ENCODE assay signal across 1 cellular context in genomic region chr17:46764709-46765401, GRCh38.
TF ChIP-seq lines count a peak whose summit lies in the region.

No MANE protein-coding gene starts in this region.

TF ChIP-seq in K562, 482 proteins besides CTCF, POLR2A, EP300 and RAD21 (continued from another document and continues in another):
- TF ChIP-seq, protein P1, sequence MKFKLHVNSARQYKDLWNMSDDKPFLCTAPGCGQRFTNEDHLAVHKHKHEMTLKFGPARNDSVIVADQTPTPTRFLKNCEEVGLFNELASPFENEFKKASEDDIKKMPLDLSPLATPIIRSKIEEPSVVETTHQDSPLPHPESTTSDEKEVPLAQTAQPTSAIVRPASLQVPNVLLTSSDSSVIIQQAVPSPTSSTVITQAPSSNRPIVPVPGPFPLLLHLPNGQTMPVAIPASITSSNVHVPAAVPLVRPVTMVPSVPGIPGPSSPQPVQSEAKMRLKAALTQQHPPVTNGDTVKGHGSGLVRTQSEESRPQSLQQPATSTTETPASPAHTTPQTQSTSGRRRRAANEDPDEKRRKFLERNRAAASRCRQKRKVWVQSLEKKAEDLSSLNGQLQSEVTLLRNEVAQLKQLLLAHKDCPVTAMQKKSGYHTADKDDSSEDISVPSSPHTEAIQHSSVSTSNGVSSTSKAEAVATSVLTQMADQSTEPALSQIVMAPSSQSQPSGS (CRISPR knock-in tag; IDR thresholded peaks at IDR 0.05) = no peak
- TF ChIP-seq KAT7 (CRISPR knock-in tag; IDR thresholded peaks at IDR 0.05; ENCODE audit: borderline replicate concordance) = peak; percentile 78; the same call in 1 of the 2 replicates
- no peak for TF ChIP-seq RBM34 (IDR thresholded peaks at IDR 0.05; ENCODE audit: borderline replicate concordance, insufficient read depth, low read length)
- TF ChIP-seq SUPT5H (IDR thresholded peaks at IDR 0.05) = no peak
- 0 out of 2 replicates have a peak, but pooled peaks have one; percentile 64 for TF ChIP-seq NR1H2 (CRISPR knock-in tag; IDR thresholded peaks at IDR 0.05)
- no peak for TF ChIP-seq SAFB2 (IDR thresholded peaks at IDR 0.05; ENCODE audit: borderline replicate concordance, low read depth, low read length, severe bottlenecking)
- TF ChIP-seq SNIP1 (IDR thresholded peaks at IDR 0.05; ENCODE audit: low read depth) = no peak
- TF ChIP-seq FOXK1 (CRISPR knock-in tag; IDR thresholded peaks at IDR 0.05; ENCODE audit: borderline replicate concordance) = no peak
- no peak for TF ChIP-seq YBX1 (IDR thresholded peaks at IDR 0.05)
- no peak for TF ChIP-seq ZEB2 (IDR thresholded peaks at IDR 0.05)
- TF ChIP-seq BRCA1 (IDR thresholded peaks at IDR 0.05) = no peak
- no peak for TF ChIP-seq BRCA1 (CRISPR knock-in tag; IDR thresholded peaks at IDR 0.05)
- no peak for TF ChIP-seq KLF10 (CRISPR knock-in tag; IDR thresholded peaks at IDR 0.05)
- no peak for TF ChIP-seq CXXC5 (CRISPR knock-in tag; IDR thresholded peaks at IDR 0.05)
- no peak for TF ChIP-seq CBX8 (IDR thresholded peaks at IDR 0.05; ENCODE audit: borderline replicate concordance, extremely low read depth, low read depth, low read length, poor library complexity, severe bottlenecking)
- TF ChIP-seq, protein P2, sequence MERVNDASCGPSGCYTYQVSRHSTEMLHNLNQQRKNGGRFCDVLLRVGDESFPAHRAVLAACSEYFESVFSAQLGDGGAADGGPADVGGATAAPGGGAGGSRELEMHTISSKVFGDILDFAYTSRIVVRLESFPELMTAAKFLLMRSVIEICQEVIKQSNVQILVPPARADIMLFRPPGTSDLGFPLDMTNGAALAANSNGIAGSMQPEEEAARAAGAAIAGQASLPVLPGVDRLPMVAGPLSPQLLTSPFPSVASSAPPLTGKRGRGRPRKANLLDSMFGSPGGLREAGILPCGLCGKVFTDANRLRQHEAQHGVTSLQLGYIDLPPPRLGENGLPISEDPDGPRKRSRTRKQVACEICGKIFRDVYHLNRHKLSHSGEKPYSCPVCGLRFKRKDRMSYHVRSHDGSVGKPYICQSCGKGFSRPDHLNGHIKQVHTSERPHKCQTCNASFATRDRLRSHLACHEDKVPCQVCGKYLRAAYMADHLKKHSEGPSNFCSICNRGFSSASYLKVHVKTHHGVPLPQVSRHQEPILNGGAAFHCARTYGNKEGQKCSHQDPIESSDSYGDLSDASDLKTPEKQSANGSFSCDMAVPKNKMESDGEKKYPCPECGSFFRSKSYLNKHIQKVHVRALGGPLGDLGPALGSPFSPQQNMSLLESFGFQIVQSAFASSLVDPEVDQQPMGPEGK (CRISPR knock-in tag; IDR thresholded peaks at IDR 0.05; ENCODE audit: borderline replicate concordance) = no peak
- TF ChIP-seq POLR2AphosphoS2 (IDR thresholded peaks at IDR 0.05; ENCODE audit: low read length) = no peak
- no peak for TF ChIP-seq MIER1 (IDR thresholded peaks at IDR 0.05; ENCODE audit: low read depth)
- no peak for TF ChIP-seq GABPB2 (CRISPR knock-in tag; conservative IDR thresholded peaks at IDR 0.05)
- TF ChIP-seq HMG20A (CRISPR knock-in tag; conservative IDR thresholded peaks at IDR 0.05) = no peak
- peak; percentile 87 to 88 for TF ChIP-seq KDM1A (IDR thresholded peaks at IDR 0.05)
- no peak for TF ChIP-seq RUNX1 (IDR thresholded peaks at IDR 0.05; ENCODE audit: low read depth)
- TF ChIP-seq MTA1 (IDR thresholded peaks at IDR 0.05; ENCODE audit: borderline replicate concordance) = no peak; the same call in 1 of the 2 replicates
- TF ChIP-seq ZNF24 (IDR thresholded peaks at IDR 0.05) = no peak
- no peak for TF ChIP-seq ATF4 (CRISPR knock-in tag; IDR thresholded peaks at IDR 0.05)
- TF ChIP-seq EZH2 (IDR thresholded peaks at IDR 0.05; ENCODE audit: borderline replicate concordance, low read depth, low read length) = no peak
- TF ChIP-seq MAFK (IDR thresholded peaks at IDR 0.05; ENCODE audit: low read length) = no peak
- TF ChIP-seq ZFP30 (CRISPR knock-in tag; IDR thresholded peaks at IDR 0.05; ENCODE audit: borderline replicate concordance) = no peak
- TF ChIP-seq ZKSCAN3 (CRISPR knock-in tag; IDR thresholded peaks at IDR 0.05) = no peak
- TF ChIP-seq PCBP2 (IDR thresholded peaks at IDR 0.05; ENCODE audit: low read depth, low read length, poor library complexity, severe bottlenecking) = no peak
- no peak for TF ChIP-seq MBD1 (CRISPR knock-in tag; IDR thresholded peaks at IDR 0.05)
- TF ChIP-seq ZNF766 (CRISPR knock-in tag; conservative IDR thresholded peaks at IDR 0.05) = no peak
- peak; percentile 60 for TF ChIP-seq GATA2 (CRISPR knock-in tag; IDR thresholded peaks at IDR 0.05)
- TF ChIP-seq CHD2 (IDR thresholded peaks at IDR 0.05; ENCODE audit: low read depth, low read length) = no peak
- TF ChIP-seq ZNF134 (CRISPR knock-in tag; conservative IDR thresholded peaks at IDR 0.05) = no peak; the same call in 1 of the 2 replicates
- no peak for TF ChIP-seq ZNF23 (CRISPR knock-in tag; IDR thresholded peaks at IDR 0.05)
- TF ChIP-seq ADNP (tag; IDR thresholded peaks at IDR 0.05) = no peak
- TF ChIP-seq ZNF165 (CRISPR knock-in tag; IDR thresholded peaks at IDR 0.05; ENCODE audit: borderline replicate concordance) = no peak
- TF ChIP-seq, protein P3, sequence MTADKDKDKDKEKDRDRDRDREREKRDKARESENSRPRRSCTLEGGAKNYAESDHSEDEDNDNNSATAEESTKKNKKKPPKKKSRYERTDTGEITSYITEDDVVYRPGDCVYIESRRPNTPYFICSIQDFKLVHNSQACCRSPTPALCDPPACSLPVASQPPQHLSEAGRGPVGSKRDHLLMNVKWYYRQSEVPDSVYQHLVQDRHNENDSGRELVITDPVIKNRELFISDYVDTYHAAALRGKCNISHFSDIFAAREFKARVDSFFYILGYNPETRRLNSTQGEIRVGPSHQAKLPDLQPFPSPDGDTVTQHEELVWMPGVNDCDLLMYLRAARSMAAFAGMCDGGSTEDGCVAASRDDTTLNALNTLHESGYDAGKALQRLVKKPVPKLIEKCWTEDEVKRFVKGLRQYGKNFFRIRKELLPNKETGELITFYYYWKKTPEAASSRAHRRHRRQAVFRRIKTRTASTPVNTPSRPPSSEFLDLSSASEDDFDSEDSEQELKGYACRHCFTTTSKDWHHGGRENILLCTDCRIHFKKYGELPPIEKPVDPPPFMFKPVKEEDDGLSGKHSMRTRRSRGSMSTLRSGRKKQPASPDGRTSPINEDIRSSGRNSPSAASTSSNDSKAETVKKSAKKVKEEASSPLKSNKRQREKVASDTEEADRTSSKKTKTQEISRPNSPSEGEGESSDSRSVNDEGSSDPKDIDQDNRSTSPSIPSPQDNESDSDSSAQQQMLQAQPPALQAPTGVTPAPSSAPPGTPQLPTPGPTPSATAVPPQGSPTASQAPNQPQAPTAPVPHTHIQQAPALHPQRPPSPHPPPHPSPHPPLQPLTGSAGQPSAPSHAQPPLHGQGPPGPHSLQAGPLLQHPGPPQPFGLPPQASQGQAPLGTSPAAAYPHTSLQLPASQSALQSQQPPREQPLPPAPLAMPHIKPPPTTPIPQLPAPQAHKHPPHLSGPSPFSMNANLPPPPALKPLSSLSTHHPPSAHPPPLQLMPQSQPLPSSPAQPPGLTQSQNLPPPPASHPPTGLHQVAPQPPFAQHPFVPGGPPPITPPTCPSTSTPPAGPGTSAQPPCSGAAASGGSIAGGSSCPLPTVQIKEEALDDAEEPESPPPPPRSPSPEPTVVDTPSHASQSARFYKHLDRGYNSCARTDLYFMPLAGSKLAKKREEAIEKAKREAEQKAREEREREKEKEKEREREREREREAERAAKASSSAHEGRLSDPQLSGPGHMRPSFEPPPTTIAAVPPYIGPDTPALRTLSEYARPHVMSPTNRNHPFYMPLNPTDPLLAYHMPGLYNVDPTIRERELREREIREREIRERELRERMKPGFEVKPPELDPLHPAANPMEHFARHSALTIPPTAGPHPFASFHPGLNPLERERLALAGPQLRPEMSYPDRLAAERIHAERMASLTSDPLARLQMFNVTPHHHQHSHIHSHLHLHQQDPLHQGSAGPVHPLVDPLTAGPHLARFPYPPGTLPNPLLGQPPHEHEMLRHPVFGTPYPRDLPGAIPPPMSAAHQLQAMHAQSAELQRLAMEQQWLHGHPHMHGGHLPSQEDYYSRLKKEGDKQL (CRISPR knock-in tag; IDR thresholded peaks at IDR 0.05; ENCODE audit: borderline replicate concordance) = no peak
- no peak for TF ChIP-seq ZNF41 (CRISPR knock-in tag; conservative IDR thresholded peaks at IDR 0.05)
- TF ChIP-seq IRF9 (tag; IDR thresholded peaks at IDR 0.05) = no peak
- no peak for TF ChIP-seq ZFP1 (CRISPR knock-in tag; IDR thresholded peaks at IDR 0.05)
- TF ChIP-seq CBX5 (IDR thresholded peaks at IDR 0.05; ENCODE audit: borderline replicate concordance, low read depth) = no peak
- 0 out of 2 replicates have a peak, but pooled peaks have one; percentile 55 for TF ChIP-seq EHMT2 (IDR thresholded peaks at IDR 0.05)
- TF ChIP-seq ZBTB11 (CRISPR knock-in tag; IDR thresholded peaks at IDR 0.05) = no peak
- no peak for TF ChIP-seq MCM3 (IDR thresholded peaks at IDR 0.05)
- no peak for TF ChIP-seq NBN (IDR thresholded peaks at IDR 0.05; ENCODE audit: low read depth)
- peak; percentile 72 for TF ChIP-seq ARID1B (IDR thresholded peaks at IDR 0.05)
- no peak for TF ChIP-seq ZNF431 (CRISPR knock-in tag; IDR thresholded peaks at IDR 0.05)
- no peak for TF ChIP-seq MCM2 (IDR thresholded peaks at IDR 0.05; ENCODE audit: low read depth)
- no peak for TF ChIP-seq ZBTB17 (CRISPR knock-in tag; IDR thresholded peaks at IDR 0.05)
- no peak for TF ChIP-seq NR2C1 (IDR thresholded peaks at IDR 0.05)
- TF ChIP-seq NR2C1 (tag; IDR thresholded peaks at IDR 0.05) = no peak
- TF ChIP-seq TFAM (CRISPR knock-in tag; conservative IDR thresholded peaks at IDR 0.05) = no peak
- TF ChIP-seq ESRRA (IDR thresholded peaks at IDR 0.05; ENCODE audit: borderline replicate concordance, low read depth) = no peak
- no peak for TF ChIP-seq PHB (CRISPR knock-in tag; IDR thresholded peaks at IDR 0.05)
- no peak for TF ChIP-seq ZNF324 (CRISPR knock-in tag; IDR thresholded peaks at IDR 0.05)
- no peak for TF ChIP-seq POLR2B (IDR thresholded peaks at IDR 0.05; ENCODE audit: low read depth, partially characterized antibody)
- no peak for TF ChIP-seq RFX7 (CRISPR knock-in tag; IDR thresholded peaks at IDR 0.05)
- no peak for TF ChIP-seq MYBL2 (IDR thresholded peaks at IDR 0.05; ENCODE audit: low read depth)
- no peak for TF ChIP-seq MYBL2 (CRISPR knock-in tag; IDR thresholded peaks at IDR 0.05; ENCODE audit: borderline replicate concordance)
- peak; percentile 29 for TF ChIP-seq CREM (IDR thresholded peaks at IDR 0.05; ENCODE audit: low read depth)
- TF ChIP-seq, protein P4, sequence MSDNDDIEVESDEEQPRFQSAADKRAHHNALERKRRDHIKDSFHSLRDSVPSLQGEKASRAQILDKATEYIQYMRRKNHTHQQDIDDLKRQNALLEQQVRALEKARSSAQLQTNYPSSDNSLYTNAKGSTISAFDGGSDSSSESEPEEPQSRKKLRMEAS (CRISPR knock-in tag; IDR thresholded peaks at IDR 0.05) = 0 out of 2 replicates have a peak, but pooled peaks have one; percentile 20
